ENCODE assay signal across 16 cellular contexts in the genomic region with DNA sequence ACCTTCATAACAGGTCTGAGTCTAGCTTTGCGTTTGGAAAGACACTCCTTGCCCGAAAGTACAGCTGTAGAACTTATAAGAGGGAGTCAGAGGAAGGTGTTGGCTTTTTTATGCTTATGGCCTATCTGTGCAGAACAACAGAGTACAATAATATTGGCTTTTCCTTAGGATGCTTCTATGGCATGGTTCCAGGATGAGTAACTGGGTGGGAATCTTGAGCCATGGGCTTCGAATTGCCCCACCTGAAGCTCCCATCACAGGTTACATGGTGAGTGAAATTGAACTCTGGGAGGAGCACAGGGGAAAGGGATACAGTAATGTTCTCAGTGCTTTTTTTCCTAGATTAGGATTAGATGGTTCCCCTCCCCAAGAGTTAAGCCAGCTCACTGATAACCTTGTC.
"Had no signal": no experiment of that assay in that cellular context is flagged by ENCODE, and none has a peak within 500 bp of the region (broad histone marks: within the 10 kb centered on the region; RNA-seq: fewer than 3 reads in every experiment).

No MANE protein-coding gene starts in this region.

- H3K9me3 ChIP-seq: esophagus squamous epithelium, thyroid gland, uterus had no signal

- H3K27ac ChIP-seq: esophagus squamous epithelium, thyroid gland, uterus had no signal

- H3K4me1 ChIP-seq: esophagus squamous epithelium, thyroid gland, uterus had no signal

- H3K36me3 ChIP-seq: uterus had no signal

- DNase-seq: activated CD4-positive, alpha-beta T cell treated with anti-CD3 and anti-CD28 coated beads, Interleukin-2, amount 50 U/mL, for 4 hours; activated naive CD4-positive, alpha-beta T cell; aorta; effector CD8-positive, alpha-beta T cell; esophagus squamous epithelium; hippocampal formation; nephron progenitor cell; nucleus accumbens; retina; stimulated activated CD8-positive, alpha-beta memory T cell treated with anti-CD3 and anti-CD28 coated beads, Interleukin-4, amount 100 ng/mL, for 48 hours; stimulated activated naive CD4-positive, alpha-beta T cell treated with Interleukin-2 at 50 U/mL for 16 hours; T-helper 17 cell; thyroid gland; uterus had no signal

- H3K4me1 Mint-ChIP-seq: nephron progenitor cell had no signal

- H3K4me3 Mint-ChIP-seq: dendritic cell treated with granulocyte-macrophage colony-stimulating factor and Interleukin-4, amounts not matched to agents 40 ng/mL and 50 ng/mL, for 4 days; nephron progenitor cell; T-helper 17 cell had no signal

- H3K9me3 Mint-ChIP-seq: dendritic cell treated with granulocyte-macrophage colony-stimulating factor and Interleukin-4, amounts not matched to agents 40 ng/mL and 50 ng/mL, for 4 days; nephron progenitor cell had no signal

- H3K27me3 Mint-ChIP-seq: dendritic cell treated with granulocyte-macrophage colony-stimulating factor and Interleukin-4, amounts not matched to agents 40 ng/mL and 50 ng/mL, for 4 days; T-helper 17 cell had no signal

- H3K27ac Mint-ChIP-seq: dendritic cell treated with granulocyte-macrophage colony-stimulating factor and Interleukin-4, amounts not matched to agents 40 ng/mL and 50 ng/mL, for 4 days; nephron progenitor cell; T-helper 17 cell had no signal

- ATAC-seq: left lobe of liver, T-helper 17 cell had no signal

- H3K27me3 ChIP-seq: esophagus squamous epithelium, thyroid gland, uterus had no signal

- H3K4me3 ChIP-seq: esophagus squamous epithelium, thyroid gland, uterus had no signal
